Comparison of ENCODE assay signal across 1 cellular context in the genomic region with DNA sequence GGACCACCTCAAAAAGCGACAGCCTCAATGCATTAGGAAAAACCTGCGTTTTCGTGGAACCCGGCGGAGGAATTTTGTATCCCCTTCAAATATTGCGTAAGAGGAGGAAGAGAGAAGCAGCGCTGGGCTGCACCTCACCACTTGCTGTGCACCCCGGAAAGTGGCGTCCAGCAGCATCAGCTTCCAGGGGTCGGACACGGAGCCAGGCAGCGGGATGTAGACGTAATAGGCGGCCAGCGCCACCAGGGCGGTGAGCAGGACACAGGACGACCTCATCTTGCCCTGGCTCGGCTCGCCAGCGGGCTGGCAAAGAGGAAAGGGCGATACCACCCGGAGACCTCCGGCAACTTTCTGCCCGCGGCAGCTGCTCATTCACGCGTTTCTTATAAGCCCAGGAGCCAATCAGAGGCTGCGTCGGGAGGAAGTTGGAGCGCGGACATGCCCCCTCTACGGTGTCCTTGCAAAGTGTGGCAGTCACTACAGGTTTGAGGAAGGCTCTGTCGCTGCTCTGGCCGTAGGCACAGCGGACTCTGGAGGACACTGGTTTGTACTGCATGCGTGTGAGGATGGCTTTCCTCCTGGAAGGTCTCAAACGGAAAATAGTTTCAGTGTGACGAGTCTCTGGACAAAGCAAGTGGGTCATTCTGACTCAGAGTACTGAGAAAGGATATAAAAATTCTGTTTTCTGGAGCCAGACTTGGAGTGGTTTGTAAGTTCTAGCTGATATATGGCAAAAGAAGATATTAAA.
A peak's percentile ranks its signal among the peaks of the same experiment; 100 is the strongest.
TF ChIP-seq lines count a peak whose summit lies in the region.

A gene with protein sequence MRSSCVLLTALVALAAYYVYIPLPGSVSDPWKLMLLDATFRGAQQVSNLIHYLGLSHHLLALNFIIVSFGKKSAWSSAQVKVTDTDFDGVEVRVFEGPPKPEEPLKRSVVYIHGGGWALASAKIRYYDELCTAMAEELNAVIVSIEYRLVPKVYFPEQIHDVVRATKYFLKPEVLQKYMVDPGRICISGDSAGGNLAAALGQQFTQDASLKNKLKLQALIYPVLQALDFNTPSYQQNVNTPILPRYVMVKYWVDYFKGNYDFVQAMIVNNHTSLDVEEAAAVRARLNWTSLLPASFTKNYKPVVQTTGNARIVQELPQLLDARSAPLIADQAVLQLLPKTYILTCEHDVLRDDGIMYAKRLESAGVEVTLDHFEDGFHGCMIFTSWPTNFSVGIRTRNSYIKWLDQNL (minus strand): TSS at position 359 of the 748 bp plus-strand sequence. CDS start 83 bp downstream, at position 276.

TF ChIP-seq in IMR-90, 13 proteins besides CTCF, POLR2A, EP300 and RAD21:
- TF ChIP-seq, protein P1, sequence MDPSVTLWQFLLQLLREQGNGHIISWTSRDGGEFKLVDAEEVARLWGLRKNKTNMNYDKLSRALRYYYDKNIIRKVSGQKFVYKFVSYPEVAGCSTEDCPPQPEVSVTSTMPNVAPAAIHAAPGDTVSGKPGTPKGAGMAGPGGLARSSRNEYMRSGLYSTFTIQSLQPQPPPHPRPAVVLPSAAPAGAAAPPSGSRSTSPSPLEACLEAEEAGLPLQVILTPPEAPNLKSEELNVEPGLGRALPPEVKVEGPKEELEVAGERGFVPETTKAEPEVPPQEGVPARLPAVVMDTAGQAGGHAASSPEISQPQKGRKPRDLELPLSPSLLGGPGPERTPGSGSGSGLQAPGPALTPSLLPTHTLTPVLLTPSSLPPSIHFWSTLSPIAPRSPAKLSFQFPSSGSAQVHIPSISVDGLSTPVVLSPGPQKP (IDR thresholded peaks at IDR 0.05; ENCODE audit: borderline replicate concordance, low read depth, low read length), result no peak
- TF ChIP-seq MXI1 (IDR thresholded peaks at IDR 0.05; ENCODE audit: borderline replicate concordance, low read depth, low read length) (0 out of 2 replicates have a peak, but pooled peaks have one; percentile 37), RFX5 (IDR thresholded peaks at IDR 0.05; ENCODE audit: low read depth, low read length) (no peak), MAZ (IDR thresholded peaks at IDR 0.05; ENCODE audit: borderline replicate concordance, low read depth, low read length) (peak; percentile 72), RCOR1 (IDR thresholded peaks at IDR 0.05; ENCODE audit: insufficient replicate concordance, low read length) (no peak), BHLHE40 (IDR thresholded peaks at IDR 0.05; ENCODE audit: low read depth, low read length) (no peak), MAFK (IDR thresholded peaks at IDR 0.05; ENCODE audit: low read depth, low read length) (0 out of 2 replicates have a peak, but pooled peaks have one; percentile 10), NFE2L2 (IDR thresholded peaks at IDR 0.05; ENCODE audit: low read depth, low read length) (peak; percentile 44; the same call in 1 of the 2 replicates), CHD1 (IDR thresholded peaks at IDR 0.05; ENCODE audit: low read depth, low read length) (peak; percentile 83; the same call in 1 of the 2 replicates), FOS (IDR thresholded peaks at IDR 0.05; ENCODE audit: low read depth, low read length) (peak; percentile 88), SMC3 (IDR thresholded peaks at IDR 0.05; ENCODE audit: low read depth, low read length) (peak; percentile 57), CEBPB (IDR thresholded peaks at IDR 0.05; ENCODE audit: low read depth, low read length) (peak; percentile 98)
- TF ChIP-seq, protein P2, sequence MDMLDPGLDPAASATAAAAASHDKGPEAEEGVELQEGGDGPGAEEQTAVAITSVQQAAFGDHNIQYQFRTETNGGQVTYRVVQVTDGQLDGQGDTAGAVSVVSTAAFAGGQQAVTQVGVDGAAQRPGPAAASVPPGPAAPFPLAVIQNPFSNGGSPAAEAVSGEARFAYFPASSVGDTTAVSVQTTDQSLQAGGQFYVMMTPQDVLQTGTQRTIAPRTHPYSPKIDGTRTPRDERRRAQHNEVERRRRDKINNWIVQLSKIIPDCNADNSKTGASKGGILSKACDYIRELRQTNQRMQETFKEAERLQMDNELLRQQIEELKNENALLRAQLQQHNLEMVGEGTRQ (IDR thresholded peaks at IDR 0.05; ENCODE audit: low read depth, low read length), result no peak
TF ChIP-seq in IMR-90: peak in this region for 8.
